ENCODE assay signal across 12 cellular contexts in the genomic region with DNA sequence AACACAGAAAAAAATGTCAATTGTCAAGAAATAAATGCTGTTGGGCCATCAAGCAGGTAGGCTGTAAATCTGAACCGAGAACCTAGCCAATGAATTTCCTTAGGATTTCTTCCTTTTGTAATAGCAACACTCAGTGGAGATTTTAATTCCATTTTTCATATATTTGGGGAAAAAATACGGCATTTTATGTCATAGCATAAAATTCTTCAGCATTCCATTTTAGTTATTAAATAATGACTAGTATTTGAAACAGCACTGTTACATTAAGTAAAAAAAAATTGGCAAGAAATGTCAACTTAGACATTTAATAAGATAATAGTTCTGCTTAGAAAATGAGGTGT. TPM values are rescaled to one million over a fixed set of nuclear protein-coding genes. Genes with fewer than 3 reads are reported as not detected.
DNase-seq lines count a peak whose midpoint lies in the region; ATAC-seq, FAIRE-seq and TF ChIP-seq lines count a peak whose summit lies in the region.
"Had no signal": no experiment of that assay in that cellular context is flagged by ENCODE, and none has a peak within 500 bp of the region (broad histone marks: within the 10 kb centered on the region; RNA-seq: fewer than 3 reads in every experiment).

No MANE protein-coding gene starts in this region.

- peaks cover 13% of the 10 kb centered on the region for H3K36me3 Mint-ChIP-seq in Calu3 (ENCODE audit: insufficient read depth, unreplicated experiment)
- no peaks in the 10 kb centered on the region for H3K36me3 Mint-ChIP-seq in WTC11

- CTCF ChIA-PET in Calu3 (lab: Charles Lee) (interaction anchor here (1.0 to 2.3 kb wide), 3 partner anchors 14 to 15 kb away, joined by 3 to 10 read pairs (median 5); a partner anchor contains a TSS), WTC11 (lab: Charles Lee) (interaction anchor here (0.9 to 1.4 kb wide), 2 partner anchors 15 kb away, joined by 3 read pairs; no protein-coding TSS in a partner anchor)

- H3K9me3 Mint-ChIP-seq in Calu3 (ENCODE audit: low read depth, unreplicated experiment): no peaks in the 10 kb centered on the region
- no peaks in the 10 kb centered on the region for H3K9me3 Mint-ChIP-seq in WTC11

- H3K4me1 Mint-ChIP-seq in Calu3 (ENCODE audit: low read depth, unreplicated experiment) (peaks cover 46% of the 10 kb centered on the region), WTC11 (peaks cover 30% of the 10 kb centered on the region)

- 0 out of 2 replicates have a peak, but pooled peaks cover 3% of the 10 kb centered on the region for H3K9me3 ChIP-seq in SJCRH30 (replicated peaks)
- no peaks in the 10 kb centered on the region for H3K9me3 ChIP-seq in skeletal muscle satellite cell (replicated peaks; ENCODE audit: low read length)

- H3K36me3 ChIP-seq in SJCRH30: no peaks in the 10 kb centered on the region
- H3K36me3 ChIP-seq in skeletal muscle satellite cell (ENCODE audit: insufficient read depth, low read length): no peaks in the 10 kb centered on the region

- intact Hi-C loops in Calu3 (cut with micrococcal nuclease; ENCODE audit: unreplicated experiment): loop anchor here (1.0 to 10.0 kb wide), 3 partner anchors 13 to 251 kb away; a partner anchor contains a TSS

- peak; percentile 48 for FAIRE-seq in endometrium (lab: Jason Lieb, UNC)
- FAIRE-seq: H1 had no signal

- peaks cover 42% of the 10 kb centered on the region for H3K4me1 ChIP-seq in SJCRH30
- H3K4me1 ChIP-seq in skeletal muscle satellite cell (ENCODE audit: control insufficient read depth, insufficient read depth, low read length): peaks cover 72% of the 10 kb centered on the region

- no peaks in the 10 kb centered on the region for H3K27me3 ChIP-seq in SJCRH30
- H3K27me3 ChIP-seq in skeletal muscle satellite cell (ENCODE audit: control insufficient read depth, insufficient read depth, low read length): no peaks in the 10 kb centered on the region

- TF ChIP-seq CTCF in Calu3 (IDR thresholded peaks at IDR 0.05; ENCODE audit: unreplicated experiment) (no peak), WTC11 (IDR thresholded peaks at IDR 0.05) (no peak)

- H3K9ac ChIP-seq in skeletal muscle satellite cell (ENCODE audit: low read depth, low read length): peak overlapping the region; percentile 79

- peak overlapping the region; percentile 99 for H3K27ac Mint-ChIP-seq in Calu3 (ENCODE audit: unreplicated experiment)
- H3K27ac Mint-ChIP-seq in WTC11: no peak overlapping the region

- H3K4me3 ChIP-seq in SJCRH30 (no peak overlapping the region), skeletal muscle satellite cell (ENCODE audit: low read length) (peak overlapping the region; percentile 15)

- no peaks in the 10 kb centered on the region for H3K27me3 Mint-ChIP-seq in Calu3 (ENCODE audit: unreplicated experiment)
- H3K27me3 Mint-ChIP-seq in WTC11 (ENCODE audit: low read depth): no peaks in the 10 kb centered on the region

- DNase-seq in Calu3 (no peak), SJCRH30 (no peak), ecto neural progenitor cell (ENCODE audit: low spot score) (no peak), WTC11 (ENCODE audit: low spot score) (no peak)
- DNase-seq in stimulated activated CD4-positive, alpha-beta T cell treated with anti-CD3 and anti-CD28 coated beads, Interleukin-15, amount 100 ng/mL, for 24 hours: no peak
- DNase-seq: DND-41, glutamatergic neuron, NCI-H1105 treated with DMSO at 0.1 percent for 48 hours had no signal

- H3K4me3 Mint-ChIP-seq in Calu3 (ENCODE audit: low read depth, unreplicated experiment) (no peak overlapping the region), WTC11 (no peak overlapping the region)

- ATAC-seq in GM19035 (IDR thresholded peaks at IDR 0.05; ENCODE audit: unreplicated experiment) (no peak), WTC11 (no peak)

- peak overlapping the region; percentile 75 for H3K4me2 ChIP-seq in skeletal muscle satellite cell (ENCODE audit: low read length)

- peak overlapping the region; percentile 55; the same call in 1 of the 2 replicates for H3K27ac ChIP-seq in SJCRH30

- TSS peak; percentile 88 for BruUV-seq in Calu3 (replicated peaks; lab: Mats Ljungman, UMichigan)

- POLR2A ChIA-PET in WTC11 (lab: Charles Lee): no interaction called here

TF ChIP-seq in WTC11, 78 proteins besides CTCF, POLR2A, EP300 and RAD21 (continues in another document):
- no peak for TF ChIP-seq CREM (CRISPR knock-in tag; IDR thresholded peaks at IDR 0.05)
- no peak for TF ChIP-seq JUN (CRISPR knock-in tag; IDR thresholded peaks at IDR 0.05)
- TF ChIP-seq, protein P1, sequence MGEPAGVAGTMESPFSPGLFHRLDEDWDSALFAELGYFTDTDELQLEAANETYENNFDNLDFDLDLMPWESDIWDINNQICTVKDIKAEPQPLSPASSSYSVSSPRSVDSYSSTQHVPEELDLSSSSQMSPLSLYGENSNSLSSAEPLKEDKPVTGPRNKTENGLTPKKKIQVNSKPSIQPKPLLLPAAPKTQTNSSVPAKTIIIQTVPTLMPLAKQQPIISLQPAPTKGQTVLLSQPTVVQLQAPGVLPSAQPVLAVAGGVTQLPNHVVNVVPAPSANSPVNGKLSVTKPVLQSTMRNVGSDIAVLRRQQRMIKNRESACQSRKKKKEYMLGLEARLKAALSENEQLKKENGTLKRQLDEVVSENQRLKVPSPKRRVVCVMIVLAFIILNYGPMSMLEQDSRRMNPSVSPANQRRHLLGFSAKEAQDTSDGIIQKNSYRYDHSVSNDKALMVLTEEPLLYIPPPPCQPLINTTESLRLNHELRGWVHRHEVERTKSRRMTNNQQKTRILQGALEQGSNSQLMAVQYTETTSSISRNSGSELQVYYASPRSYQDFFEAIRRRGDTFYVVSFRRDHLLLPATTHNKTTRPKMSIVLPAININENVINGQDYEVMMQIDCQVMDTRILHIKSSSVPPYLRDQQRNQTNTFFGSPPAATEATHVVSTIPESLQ (CRISPR knock-in tag; IDR thresholded peaks at IDR 0.05): no peak
- TF ChIP-seq TP53 (CRISPR knock-in tag; IDR thresholded peaks at IDR 0.05): no peak
- no peak for TF ChIP-seq NR3C1 (CRISPR knock-in tag; conservative IDR thresholded peaks at IDR 0.05; ENCODE audit: low read depth)
- TF ChIP-seq ZNF416 (CRISPR knock-in tag; IDR thresholded peaks at IDR 0.05): no peak
- no peak for TF ChIP-seq ZNF423 (CRISPR knock-in tag; IDR thresholded peaks at IDR 0.05)
- TF ChIP-seq NR1H2 (CRISPR knock-in tag; IDR thresholded peaks at IDR 0.05): no peak
- TF ChIP-seq KAT7 (CRISPR knock-in tag; IDR thresholded peaks at IDR 0.05; ENCODE audit: borderline replicate concordance): no peak
- no peak for TF ChIP-seq IRF2 (CRISPR knock-in tag; IDR thresholded peaks at IDR 0.05; ENCODE audit: borderline replicate concordance, low read depth)
- TF ChIP-seq, protein P2, sequence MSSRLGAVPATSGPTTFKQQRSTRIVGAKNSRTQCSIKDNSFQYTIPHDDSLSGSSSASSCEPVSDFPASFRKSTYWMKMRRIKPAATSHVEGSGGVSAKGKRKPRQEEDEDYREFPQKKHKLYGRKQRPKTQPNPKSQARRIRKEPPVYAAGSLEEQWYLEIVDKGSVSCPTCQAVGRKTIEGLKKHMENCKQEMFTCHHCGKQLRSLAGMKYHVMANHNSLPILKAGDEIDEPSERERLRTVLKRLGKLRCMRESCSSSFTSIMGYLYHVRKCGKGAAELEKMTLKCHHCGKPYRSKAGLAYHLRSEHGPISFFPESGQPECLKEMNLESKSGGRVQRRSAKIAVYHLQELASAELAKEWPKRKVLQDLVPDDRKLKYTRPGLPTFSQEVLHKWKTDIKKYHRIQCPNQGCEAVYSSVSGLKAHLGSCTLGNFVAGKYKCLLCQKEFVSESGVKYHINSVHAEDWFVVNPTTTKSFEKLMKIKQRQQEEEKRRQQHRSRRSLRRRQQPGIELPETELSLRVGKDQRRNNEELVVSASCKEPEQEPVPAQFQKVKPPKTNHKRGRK (CRISPR knock-in tag; IDR thresholded peaks at IDR 0.05; ENCODE audit: borderline replicate concordance): no peak
- TF ChIP-seq, protein P3, sequence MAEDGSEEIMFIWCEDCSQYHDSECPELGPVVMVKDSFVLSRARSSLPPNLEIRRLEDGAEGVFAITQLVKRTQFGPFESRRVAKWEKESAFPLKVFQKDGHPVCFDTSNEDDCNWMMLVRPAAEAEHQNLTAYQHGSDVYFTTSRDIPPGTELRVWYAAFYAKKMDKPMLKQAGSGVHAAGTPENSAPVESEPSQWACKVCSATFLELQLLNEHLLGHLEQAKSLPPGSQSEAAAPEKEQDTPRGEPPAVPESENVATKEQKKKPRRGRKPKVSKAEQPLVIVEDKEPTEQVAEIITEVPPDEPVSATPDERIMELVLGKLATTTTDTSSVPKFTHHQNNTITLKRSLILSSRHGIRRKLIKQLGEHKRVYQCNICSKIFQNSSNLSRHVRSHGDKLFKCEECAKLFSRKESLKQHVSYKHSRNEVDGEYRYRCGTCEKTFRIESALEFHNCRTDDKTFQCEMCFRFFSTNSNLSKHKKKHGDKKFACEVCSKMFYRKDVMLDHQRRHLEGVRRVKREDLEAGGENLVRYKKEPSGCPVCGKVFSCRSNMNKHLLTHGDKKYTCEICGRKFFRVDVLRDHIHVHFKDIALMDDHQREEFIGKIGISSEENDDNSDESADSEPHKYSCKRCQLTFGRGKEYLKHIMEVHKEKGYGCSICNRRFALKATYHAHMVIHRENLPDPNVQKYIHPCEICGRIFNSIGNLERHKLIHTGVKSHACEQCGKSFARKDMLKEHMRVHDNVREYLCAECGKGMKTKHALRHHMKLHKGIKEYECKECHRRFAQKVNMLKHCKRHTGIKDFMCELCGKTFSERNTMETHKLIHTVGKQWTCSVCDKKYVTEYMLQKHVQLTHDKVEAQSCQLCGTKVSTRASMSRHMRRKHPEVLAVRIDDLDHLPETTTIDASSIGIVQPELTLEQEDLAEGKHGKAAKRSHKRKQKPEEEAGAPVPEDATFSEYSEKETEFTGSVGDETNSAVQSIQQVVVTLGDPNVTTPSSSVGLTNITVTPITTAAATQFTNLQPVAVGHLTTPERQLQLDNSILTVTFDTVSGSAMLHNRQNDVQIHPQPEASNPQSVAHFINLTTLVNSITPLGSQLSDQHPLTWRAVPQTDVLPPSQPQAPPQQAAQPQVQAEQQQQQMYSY (CRISPR knock-in tag; IDR thresholded peaks at IDR 0.05): no peak
- TF ChIP-seq ELF4 (CRISPR knock-in tag; IDR thresholded peaks at IDR 0.05; ENCODE audit: low read depth): no peak

RNA-seq across cellular contexts. Expression of a gene that starts 12.3 kb away (rescaled TPM):
- total RNA-seq in Calu3 (2022) (318 and 486 TPM in 2 replicates), WTC11 (2021) (65.0 to 74.1 TPM (median 66.2 TPM) in 3 replicates)
- total RNA-seq in SJCRH30 (2014; rRNA removed; shearing (Covaris generic)): 1,733 and 1,784 TPM in 2 replicates
- total RNA-seq in skeletal muscle satellite cell (2012; rRNA removed): 9,208 and 11,075 TPM in 2 replicates

RNA-seq across cellular contexts. Expression of a gene that starts 14.3 kb away (rescaled TPM):
- total RNA-seq in Calu3 (2022) (7.9 and 10.3 TPM in 2 replicates), WTC11 (2021) (10.6 to 11.7 TPM (median 11.0 TPM) in 3 replicates)
- total RNA-seq in SJCRH30 (2014; rRNA removed; shearing (Covaris generic)): 10.8 and 11.9 TPM in 2 replicates
- total RNA-seq in skeletal muscle satellite cell (2012; rRNA removed): 4.8 and 5.8 TPM in 2 replicates
